In the genomic region with DNA sequence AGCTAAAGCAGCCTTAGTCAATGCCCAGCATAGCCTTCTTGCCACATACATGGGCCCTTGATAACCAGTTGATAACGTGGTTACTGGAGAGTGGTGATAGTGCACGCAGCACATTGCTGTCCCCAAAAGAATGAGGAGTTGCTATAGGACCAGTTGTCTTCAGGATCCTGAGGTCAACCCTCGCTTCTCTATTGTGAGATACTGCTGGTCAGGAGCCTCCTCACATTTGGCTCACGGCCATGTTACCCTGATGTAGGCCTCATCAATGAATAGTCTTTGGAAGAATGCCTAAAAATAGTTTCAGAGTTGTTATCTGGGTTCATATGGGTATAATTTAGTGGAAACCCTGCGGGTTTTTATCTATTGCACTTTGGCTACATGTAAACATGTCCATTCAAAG, we compare ENCODE assay signal across 9 cellular contexts.
"Had no signal": no experiment of that assay in that cellular context is flagged by ENCODE, and none has a peak within 500 bp of the region (broad histone marks: within the 10 kb centered on the region; RNA-seq: fewer than 3 reads in every experiment).

No MANE protein-coding gene starts in this region.

- H3K4me3 ChIP-seq: breast epithelium had no signal

- H3K9me3 ChIP-seq: breast epithelium had no signal

- H3K4me1 ChIP-seq: breast epithelium had no signal

- H3K27ac ChIP-seq: breast epithelium had no signal

- H3K36me3 ChIP-seq: breast epithelium had no signal

- DNase-seq: activated effector memory CD4-positive, alpha-beta T cell treated with Interleukin-2 at 50 U/mL for 16 hours; activated naive CD8-positive, alpha-beta T cell treated with anti-CD3 and anti-CD28 coated beads for 36 hours; aorta; foreskin melanocyte; left colon; right cardiac atrium; stimulated activated CD4-positive, alpha-beta T cell treated with anti-CD3 and anti-CD28 coated beads, Interleukin-2, amount 100 ng/mL, for 24 hours; stimulated activated naive CD4-positive, alpha-beta T cell had no signal

- H3K27me3 ChIP-seq: breast epithelium had no signal
